ENCODE assay signal across 19 cellular contexts in genomic region chr17:16938031-16938430, GRCh38. TPM values are rescaled to one million over a fixed set of nuclear protein-coding genes. Genes with fewer than 3 reads are reported as not detected.
"Had no signal": no experiment of that assay in that cellular context is flagged by ENCODE, and none has a peak within 500 bp of the region (broad histone marks: within the 10 kb centered on the region; RNA-seq: fewer than 3 reads in every experiment).

No MANE protein-coding gene starts in this region.

- H3K4me1 ChIP-seq: foreskin keratinocyte, left ventricle myocardium inferior had no signal

- H3K27ac ChIP-seq: dorsolateral prefrontal cortex, foreskin keratinocyte, left ventricle myocardium inferior had no signal

- ATAC-seq: activated CD8-positive, alpha-beta T cell treated with anti-CD3 and anti-CD28 coated beads for 36 hours; foreskin keratinocyte; naive thymus-derived CD8-positive, alpha-beta T cell; stimulated activated naive CD8-positive, alpha-beta T cell treated with anti-CD3 and anti-CD28 coated beads, Interleukin-15, Interleukin-2, amounts not matched to agents 100 U/mL and 50 U/mL, for 24 hours; T-cell had no signal

- H3K9me3 Mint-ChIP-seq: activated B cell treated with CpG ODN at 0.5 μM for 24 hours; activated CD4-positive, alpha-beta T cell treated with anti-CD3 and anti-CD28 coated beads, Interleukin-2, amount 10 ng/mL, durations not matched to agents 24 days and 14 days; activated CD8-positive, alpha-beta T cell treated with anti-CD3 and anti-CD28 coated beads for 36 hours; naive thymus-derived CD8-positive, alpha-beta T cell; T-cell had no signal

- H3K4me3 Mint-ChIP-seq: activated B cell treated with CpG ODN at 0.5 μM for 24 hours; activated CD4-positive, alpha-beta T cell treated with anti-CD3 and anti-CD28 coated beads, Interleukin-2, amount 10 ng/mL, durations not matched to agents 24 days and 14 days; activated CD8-positive, alpha-beta T cell treated with anti-CD3 and anti-CD28 coated beads for 36 hours; naive thymus-derived CD8-positive, alpha-beta T cell; T-cell had no signal

- H3K9me3 ChIP-seq: left ventricle myocardium inferior had no signal

- H3K27me3 Mint-ChIP-seq: activated B cell treated with CpG ODN at 0.5 μM for 24 hours had no signal

- H3K4me1 Mint-ChIP-seq: activated CD4-positive, alpha-beta T cell treated with anti-CD3 and anti-CD28 coated beads, Interleukin-2, amount 10 ng/mL, durations not matched to agents 24 days and 14 days; naive thymus-derived CD8-positive, alpha-beta T cell; T-cell had no signal

- H3K27me3 ChIP-seq: dorsolateral prefrontal cortex, foreskin keratinocyte had no signal

- H3K36me3 Mint-ChIP-seq: naive thymus-derived CD8-positive, alpha-beta T cell; T-cell had no signal

- H3K4me3 ChIP-seq: dorsolateral prefrontal cortex, left ventricle myocardium inferior had no signal

- H3K27ac Mint-ChIP-seq: activated B cell treated with CpG ODN at 0.5 μM for 24 hours; activated CD4-positive, alpha-beta T cell treated with anti-CD3 and anti-CD28 coated beads, Interleukin-2, amount 10 ng/mL, durations not matched to agents 24 days and 14 days; activated CD8-positive, alpha-beta T cell treated with anti-CD3 and anti-CD28 coated beads for 36 hours; naive thymus-derived CD8-positive, alpha-beta T cell; T-cell had no signal

- H3K36me3 ChIP-seq: left ventricle myocardium inferior had no signal

- DNase-seq: activated B cell treated with CpG ODN at 0.5 μM for 24 hours; activated CD4-positive, alpha-beta T cell treated with anti-CD3 and anti-CD28 coated beads, Interleukin-2, amount 10 ng/mL, durations not matched to agents 24 days and 14 days; activated CD8-positive, alpha-beta memory T cell treated with anti-CD3 and anti-CD28 coated beads, Interleukin-2, amount 50 U/mL, for 4 hours; activated CD8-positive, alpha-beta T cell treated with anti-CD3 and anti-CD28 coated beads for 36 hours; activated effector memory CD4-positive, alpha-beta T cell treated with anti-CD3 and anti-CD28 coated beads, Interleukin-2, amount 50 U/mL, for 16 hours; activated naive CD4-positive, alpha-beta T cell treated with anti-CD3 and anti-CD28 coated beads, Interleukin-2, amount 50 U/mL, for 16 hours; foreskin keratinocyte; kidney glomerular epithelial cell; mesenchymal stem cell; stimulated activated CD4-positive, alpha-beta T cell treated with anti-CD3 and anti-CD28 coated beads, Interleukin-12 subunit alpha, Interleukin-12 subunit beta, amount 100 ng/mL, for 4 hours; stimulated activated CD4-positive, alpha-beta T cell treated with anti-CD3 and anti-CD28 coated beads, Interleukin-1b, Interleukin-23, amount 100 ng/mL, for 48 hours; stimulated activated CD8-positive, alpha-beta memory T cell treated with anti-CD3 and anti-CD28 coated beads, Interleukin-4, amount 100 ng/mL, for 48 hours; stimulated activated naive CD8-positive, alpha-beta T cell treated with anti-CD3 and anti-CD28 coated beads, Interleukin-15, Interleukin-2, amounts not matched to agents 100 U/mL and 50 U/mL, for 24 hours; trophoblast cell had no signal

RNA-seq across cellular contexts. Expression of gene TNFRSF13B, which starts 33.9 kb away (rescaled TPM):
- polyA plus RNA-seq: fibroblast of lung; foreskin keratinocyte; naive thymus-derived CD8-positive, alpha-beta T cell had no signal
